In the genomic region with DNA sequence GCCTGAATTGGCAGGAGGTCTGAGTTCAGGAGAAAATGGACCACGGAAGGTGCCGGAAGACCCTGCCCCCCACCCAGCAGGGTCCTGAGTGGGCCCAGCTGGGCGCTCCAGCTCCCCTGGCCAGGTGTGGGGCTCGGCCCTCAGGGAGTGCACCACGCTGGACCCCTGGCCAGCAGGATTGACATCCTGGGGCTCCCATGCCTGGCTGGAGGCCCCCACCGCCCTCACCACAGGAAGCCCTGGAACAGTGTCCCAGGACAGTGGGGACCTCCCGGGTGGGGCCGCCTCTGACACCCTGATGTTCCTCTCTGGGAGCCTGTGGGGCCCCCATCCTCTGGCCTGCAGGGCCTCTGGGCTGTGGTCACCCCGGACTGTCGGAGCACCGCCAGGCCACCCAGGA, we compare ENCODE assay signal across 1 cellular context.
A peak's percentile ranks its signal among the peaks of the same experiment; 100 is the strongest.
TF ChIP-seq lines count a peak whose summit lies in the region.

No MANE protein-coding gene starts in this region.

TF ChIP-seq in HEK293, 187 proteins besides CTCF, POLR2A, EP300 and RAD21 (continued from another document):
- TF ChIP-seq ZNF148 (tag by site-specific recombination; IDR thresholded peaks at IDR 0.05; ENCODE audit: borderline replicate concordance) = no peak
- peak; percentile 65 for TF ChIP-seq ZIC2 (tag by site-specific recombination; IDR thresholded peaks at IDR 0.05)
- no peak for TF ChIP-seq ZNF221 (tag by site-specific recombination; IDR thresholded peaks at IDR 0.05; ENCODE audit: borderline replicate concordance)
- TF ChIP-seq GLIS2 (tag by site-specific recombination; IDR thresholded peaks at IDR 0.05) = peak; percentile 30; the same call in 1 of the 2 replicates
- TF ChIP-seq YY1 (tag by site-specific recombination; IDR thresholded peaks at IDR 0.05) = no peak
- TF ChIP-seq, protein P1, sequence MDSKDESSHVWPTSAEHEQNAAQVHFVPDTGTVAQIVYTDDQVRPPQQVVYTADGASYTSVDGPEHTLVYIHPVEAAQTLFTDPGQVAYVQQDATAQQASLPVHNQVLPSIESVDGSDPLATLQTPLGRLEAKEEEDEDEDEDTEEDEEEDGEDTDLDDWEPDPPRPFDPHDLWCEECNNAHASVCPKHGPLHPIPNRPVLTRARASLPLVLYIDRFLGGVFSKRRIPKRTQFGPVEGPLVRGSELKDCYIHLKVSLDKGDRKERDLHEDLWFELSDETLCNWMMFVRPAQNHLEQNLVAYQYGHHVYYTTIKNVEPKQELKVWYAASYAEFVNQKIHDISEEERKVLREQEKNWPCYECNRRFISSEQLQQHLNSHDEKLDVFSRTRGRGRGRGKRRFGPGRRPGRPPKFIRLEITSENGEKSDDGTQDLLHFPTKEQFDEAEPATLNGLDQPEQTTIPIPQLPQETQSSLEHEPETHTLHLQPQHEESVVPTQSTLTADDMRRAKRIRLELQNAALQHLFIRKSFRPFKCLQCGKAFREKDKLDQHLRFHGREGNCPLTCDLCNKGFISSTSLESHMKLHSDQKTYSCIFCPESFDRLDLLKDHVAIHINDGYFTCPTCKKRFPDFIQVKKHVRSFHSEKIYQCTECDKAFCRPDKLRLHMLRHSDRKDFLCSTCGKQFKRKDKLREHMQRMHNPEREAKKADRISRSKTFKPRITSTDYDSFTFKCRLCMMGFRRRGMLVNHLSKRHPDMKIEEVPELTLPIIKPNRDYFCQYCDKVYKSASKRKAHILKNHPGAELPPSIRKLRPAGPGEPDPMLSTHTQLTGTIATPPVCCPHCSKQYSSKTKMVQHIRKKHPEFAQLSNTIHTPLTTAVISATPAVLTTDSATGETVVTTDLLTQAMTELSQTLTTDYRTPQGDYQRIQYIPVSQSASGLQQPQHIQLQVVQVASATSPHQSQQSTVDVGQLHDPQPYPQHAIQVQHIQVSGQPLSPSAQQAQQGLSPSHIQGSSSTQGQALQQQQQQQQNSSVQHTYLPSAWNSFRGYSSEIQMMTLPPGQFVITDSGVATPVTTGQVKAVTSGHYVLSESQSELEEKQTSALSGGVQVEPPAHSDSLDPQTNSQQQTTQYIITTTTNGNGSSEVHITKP (tag by site-specific recombination; IDR thresholded peaks at IDR 0.05) = no peak
- no peak for TF ChIP-seq KLF1 (tag by site-specific recombination; IDR thresholded peaks at IDR 0.05)
- no peak for TF ChIP-seq INSM2 (tag by site-specific recombination; IDR thresholded peaks at IDR 0.05)
- no peak for TF ChIP-seq FEZF1 (tag by site-specific recombination; IDR thresholded peaks at IDR 0.05)
- no peak for TF ChIP-seq ZNF416 (tag by site-specific recombination; IDR thresholded peaks at IDR 0.05)
- TF ChIP-seq ZNF600 (tag by site-specific recombination; IDR thresholded peaks at IDR 0.05) = no peak
